8 cellular contexts compared by ENCODE assay signal in genomic region chr15:42272768-42273098, GRCh38. TPM values are rescaled to one million over a fixed set of nuclear protein-coding genes. Genes with fewer than 3 reads are reported as not detected.
DNase-seq lines count a peak whose midpoint lies in the region; ATAC-seq and TF ChIP-seq lines count a peak whose summit lies in the region.

No MANE protein-coding gene starts in this region.

- TF ChIP-seq CTCF in BE2C (IDR thresholded peaks at IDR 0.05; ENCODE audit: low read depth, low read length) (no peak), Loucy (conservative IDR thresholded peaks at IDR 0.05; ENCODE audit: low read length) (no peak), colonic mucosa (IDR thresholded peaks at IDR 0.05) (no peak)

- peak overlapping the region; percentile 85 for H2AFZ ChIP-seq in Loucy (ENCODE audit: low read length)

- H3K36me3 Mint-ChIP-seq in naive thymus-derived CD8-positive, alpha-beta T cell, result peaks cover 0 to 31% (median 0%) of the 10 kb centered on the region in 3 donors

- intact Hi-C loops in colonic mucosa (cut with DNase I), result no loop called here

- POLR2A ChIA-PET in naive thymus-derived CD8-positive, alpha-beta T cell (lab: Charles Lee), result interaction anchor here (0.6 to 2.7 kb wide), 13 partner anchors 7 to 1527 kb away, joined by 3 to 16 read pairs (median 4); partner anchors contain the start of genes HYPK, INO80, SERINC4 and SNAP23

- H3K27ac Mint-ChIP-seq in naive thymus-derived CD8-positive, alpha-beta T cell, result peak overlapping the region; percentile 98 to 100 (median 100)

- peaks cover 64% of the 10 kb centered on the region for H3K79me2 ChIP-seq in Loucy (ENCODE audit: insufficient read depth, low read length)

- ATAC-seq in naive thymus-derived CD8-positive, alpha-beta T cell, result no peak

- H3K4me3 ChIP-seq in BE2C (ENCODE audit: low read depth, low read length) (peak overlapping the region; percentile 74), Loucy (ENCODE audit: low read length, poor library complexity, severe bottlenecking) (peak overlapping the region; percentile 88), colonic mucosa (peak overlapping the region; percentile 58)

- H3K27ac ChIP-seq in colonic mucosa, result peak overlapping the region; percentile 98

- no peaks in the 10 kb centered on the region for H3K27me3 ChIP-seq in BE2C
- no peaks in the 10 kb centered on the region for H3K27me3 ChIP-seq in Loucy (ENCODE audit: insufficient read depth, low read length, poor library complexity, severe bottlenecking)
- H3K27me3 ChIP-seq in colonic mucosa, result no peaks in the 10 kb centered on the region

- H3K9me3 ChIP-seq in BE2C (no peaks in the 10 kb centered on the region), Loucy (ENCODE audit: insufficient read depth, low read depth, low read length) (no peaks in the 10 kb centered on the region), colonic mucosa (no peaks in the 10 kb centered on the region)

- H3K4me1 ChIP-seq in BE2C, result no peaks in the 10 kb centered on the region
- peaks cover 54% of the 10 kb centered on the region for H3K4me1 ChIP-seq in Loucy (ENCODE audit: insufficient read depth, low read length, poor library complexity, severe bottlenecking)
- peaks cover 9% of the 10 kb centered on the region for H3K4me1 ChIP-seq in colonic mucosa

- peak overlapping the region; percentile 92 for H3K9ac ChIP-seq in Loucy (ENCODE audit: low read depth, low read length, poor library complexity, severe bottlenecking)
- H3K9ac ChIP-seq in colonic mucosa (ENCODE audit: low read depth in 2 of 2, low read length in 2 of 2), result peak overlapping the region; percentile 71 to 100

- H3K9me2 ChIP-seq in Loucy (replicated peaks; ENCODE audit: low read depth, low read length), result no peaks in the 10 kb centered on the region

- H3K36me3 ChIP-seq in BE2C, result peaks cover 14% of the 10 kb centered on the region
- H3K36me3 ChIP-seq in Loucy (ENCODE audit: insufficient read depth, low read length), result 0 out of 2 replicates have a peak, but pooled peaks cover 2% of the 10 kb centered on the region
- no peaks in the 10 kb centered on the region for H3K36me3 ChIP-seq in colonic mucosa

- no peaks in the 10 kb centered on the region for H3F3A ChIP-seq in Loucy (ENCODE audit: low read depth)

- H4K20me1 ChIP-seq in Loucy (ENCODE audit: insufficient read depth, low read length, poor library complexity, severe bottlenecking), result peaks cover 30% of the 10 kb centered on the region

- H3K4me1 Mint-ChIP-seq in naive thymus-derived CD8-positive, alpha-beta T cell, result peaks cover 23 to 61% (median 52%) of the 10 kb centered on the region in 4 donors

- DNase-seq in BE2C (no peak), colonic mucosa (no peak), dermis blood vessel endothelial cell (no peak), middle frontal gyrus (ENCODE audit: extremely low spot score, low spot score) (no peak), SK-N-DZ (ENCODE audit: low spot score) (no peak), NCI-H82 (lab: John Stamatoyannopoulos, UW) (no peak)
- no peak for DNase-seq in naive thymus-derived CD8-positive, alpha-beta T cell

- peak overlapping the region; percentile 90 to 100 (median 98) for H3K4me3 Mint-ChIP-seq in naive thymus-derived CD8-positive, alpha-beta T cell

- no peaks in the 10 kb centered on the region for H3K27me3 Mint-ChIP-seq in naive thymus-derived CD8-positive, alpha-beta T cell

- H3K9me3 Mint-ChIP-seq in naive thymus-derived CD8-positive, alpha-beta T cell, result no peaks in the 10 kb centered on the region

- peak overlapping the region; percentile 87 for H3K4me2 ChIP-seq in Loucy (ENCODE audit: low read depth, low read length, poor library complexity, severe bottlenecking)

RNA-seq across cellular contexts. Expression of gene GANC, which starts 0.3 kb away (rescaled TPM):
- polyA plus RNA-seq in BE2C (2012; ENCODE audit: insufficient read depth, insufficient read length, low read depth), result 11.9 TPM
- total RNA-seq in colonic mucosa (10 to 100 TPM; 39.8 to 47.6 TPM), dermis blood vessel endothelial cell (11.1 and 18.6 TPM in 2 replicates)
- 10 to 100 TPM; 57.7 to 61.2 TPM for total RNA-seq in naive thymus-derived CD8-positive, alpha-beta T cell
- polyA plus RNA-seq in naive thymus-derived CD8-positive, alpha-beta T cell, result 10 to 100 TPM; 11.8 to 16.2 (median 12.7) TPM
- polyA plus RNA-seq in SK-N-DZ (2014; cell fraction: cytosol; rRNA removed), result 7.6 and 13.4 TPM in 2 replicates
- 18.5 and 22.3 TPM in 2 replicates for polyA plus RNA-seq in SK-N-DZ (2014; cell fraction: nucleus; rRNA removed)

RNA-seq across cellular contexts. Expression of gene TMEM87A, which starts 0.5 kb away (rescaled TPM):
- 36.8 TPM for polyA plus RNA-seq in BE2C (2012; ENCODE audit: insufficient read depth, insufficient read length, low read depth)
- total RNA-seq in colonic mucosa (100 to 1,000 TPM in 1 of 2 donors, 10 to 100 TPM in 1; 65.6 to 115 TPM), dermis blood vessel endothelial cell (60.6 and 62.3 TPM in 2 replicates)
- 10 to 100 TPM; 59.8 to 63.7 TPM for total RNA-seq in naive thymus-derived CD8-positive, alpha-beta T cell
- polyA plus RNA-seq in naive thymus-derived CD8-positive, alpha-beta T cell, result 10 to 100 TPM; 48.9 to 54.0 (median 53.4) TPM
- 29.2 and 34.8 TPM in 2 replicates for polyA plus RNA-seq in SK-N-DZ (2014; cell fraction: cytosol; rRNA removed)
- polyA plus RNA-seq in SK-N-DZ (2014; cell fraction: nucleus; rRNA removed), result 26.9 and 27.1 TPM in 2 replicates
